In genomic region chr4:77072195-77072753, GRCh38 we compare ENCODE assay signal across 8 cellular contexts. TPM values are rescaled to one million over a fixed set of nuclear protein-coding genes. Genes with fewer than 3 reads are reported as not detected.
DNase-seq lines count a peak whose midpoint lies in the region; ATAC-seq and TF ChIP-seq lines count a peak whose summit lies in the region.

No MANE protein-coding gene starts in this region.

- H3K27ac Mint-ChIP-seq in activated naive CD4-positive, alpha-beta T cell treated with anti-CD3 and anti-CD28 coated beads, Interleukin-2, amount 50 U/mL, for 24 hours: peak overlapping the region; percentile 94

- H3K36me3 Mint-ChIP-seq in activated naive CD4-positive, alpha-beta T cell treated with anti-CD3 and anti-CD28 coated beads, Interleukin-2, amount 50 U/mL, for 24 hours: peaks cover 3% of the 10 kb centered on the region

- CTCF ChIA-PET in HEK293 (lab: Yijun Ruan, JAX): interaction anchor here (1.5 kb wide), 1 partner anchor 13 kb away, joined by 5 read pairs; no protein-coding TSS in a partner anchor

- peak overlapping the region; percentile 53 for H3K4me3 Mint-ChIP-seq in activated naive CD4-positive, alpha-beta T cell treated with anti-CD3 and anti-CD28 coated beads, Interleukin-2, amount 50 U/mL, for 24 hours

- no peaks in the 10 kb centered on the region for H3K27me3 Mint-ChIP-seq in activated naive CD4-positive, alpha-beta T cell treated with anti-CD3 and anti-CD28 coated beads, Interleukin-2, amount 50 U/mL, for 24 hours

- no peaks in the 10 kb centered on the region for H3K27me3 ChIP-seq in testis

- intact Hi-C loops in testis (cut with DNase I; ENCODE audit: low total_unique reads): no loop called here

- 43 to 45% methylated on average over 5 of the region's 5 CpGs for WGBS in testis, 2 donors

- no peak for TF ChIP-seq CTCF in AG10803 (conservative IDR thresholded peaks at IDR 0.05; ENCODE audit: low read length)
- TF ChIP-seq CTCF in HEK293 (tag by site-specific recombination; IDR thresholded peaks at IDR 0.05): no peak
- TF ChIP-seq CTCF in testis (IDR thresholded peaks at IDR 0.05): no peak

- no peaks in the 10 kb centered on the region for H3K4me1 ChIP-seq in HEK293 (ENCODE audit: control insufficient read depth, insufficient read depth, low read length)
- peaks cover 17% of the 10 kb centered on the region for H3K4me1 ChIP-seq in testis

- H3K27ac ChIP-seq in HEK293 (ENCODE audit: extremely low read depth, low read depth, low read length) (no peak overlapping the region), testis (no peak overlapping the region)

- no peaks in the 10 kb centered on the region for H3K9me3 Mint-ChIP-seq in activated naive CD4-positive, alpha-beta T cell treated with anti-CD3 and anti-CD28 coated beads, Interleukin-2, amount 50 U/mL, for 24 hours

- peaks cover 57% of the 10 kb centered on the region for H3K4me1 Mint-ChIP-seq in activated naive CD4-positive, alpha-beta T cell treated with anti-CD3 and anti-CD28 coated beads, Interleukin-2, amount 50 U/mL, for 24 hours

- ATAC-seq in HG03039 (IDR thresholded peaks at IDR 0.05; ENCODE audit: unreplicated experiment) (no peak), HG02571 (IDR thresholded peaks at IDR 0.05; ENCODE audit: unreplicated experiment) (no peak)

- H3K9me3 ChIP-seq in HEK293 (ENCODE audit: control insufficient read depth, insufficient read depth, low read depth, low read length) (no peaks in the 10 kb centered on the region), testis (no peaks in the 10 kb centered on the region)

- peak overlapping the region; percentile 88 for H3K4me3 ChIP-seq in AG10803 (ENCODE audit: low read length)
- H3K4me3 ChIP-seq in HEK293 (ENCODE audit: low read depth, low read length): no peak overlapping the region
- no peak overlapping the region for H3K4me3 ChIP-seq in testis

- H3K36me3 ChIP-seq in HEK293 (ENCODE audit: control insufficient read depth in 2 of 2, insufficient read depth in 1 of 2, low read length in 2 of 2): no peaks in the 10 kb centered on the region
- no peaks in the 10 kb centered on the region for H3K36me3 ChIP-seq in testis (ENCODE audit: low read depth, missing control alignments)

- DNase-seq in AG10803 (ENCODE audit: low read depth) (no peak), kidney tubule cell (ENCODE audit: low spot score) (peak; percentile 58), kidney glomerular epithelial cell (lab: John Stamatoyannopoulos, UW) (no peak), testis (no peak)

- POLR2A ChIA-PET in HEK293 (lab: Yijun Ruan, JAX): interaction anchor here (0.6 kb wide), 2 partner anchors 56 to 170 kb away, joined by 3 to 5 read pairs; no protein-coding TSS in a partner anchor

- TF ChIP-seq POLR2A in testis (IDR thresholded peaks at IDR 0.05): no peak

TF ChIP-seq in HEK293, 187 proteins besides CTCF, POLR2A, EP300 and RAD21 (continues in another document):
- TF ChIP-seq ZNF311 (tag by site-specific recombination; IDR thresholded peaks at IDR 0.05; ENCODE audit: borderline replicate concordance) (no peak), SETDB1 (IDR thresholded peaks at IDR 0.05; ENCODE audit: insufficient read length, low read length) (no peak), ZNF366 (tag by site-specific recombination; conservative IDR thresholded peaks at IDR 0.05) (0 out of 2 replicates have a peak, but pooled peaks have one; percentile 8), ZBTB20 (tag by site-specific recombination; IDR thresholded peaks at IDR 0.05) (no peak), FEZF1 (tag by site-specific recombination; IDR thresholded peaks at IDR 0.05) (no peak), REPIN1 (tag by site-specific recombination; IDR thresholded peaks at IDR 0.05; ENCODE audit: low read depth) (no peak), SCRT2 (tag by site-specific recombination; IDR thresholded peaks at IDR 0.05) (no peak), ZNF610 (tag by site-specific recombination; IDR thresholded peaks at IDR 0.05; ENCODE audit: borderline replicate concordance) (no peak), ZNF394 (tag by site-specific recombination; IDR thresholded peaks at IDR 0.05; ENCODE audit: borderline replicate concordance) (peak; percentile 35; the same call in 1 of the 2 replicates), ZNF423 (tag by site-specific recombination; IDR thresholded peaks at IDR 0.05) (no peak), SP2 (tag by site-specific recombination; IDR thresholded peaks at IDR 0.05) (no peak), ZNF768 (tag by site-specific recombination; IDR thresholded peaks at IDR 0.05) (no peak), ZNF202 (tag by site-specific recombination; IDR thresholded peaks at IDR 0.05; ENCODE audit: borderline replicate concordance) (no peak), ZNF292 (tag by site-specific recombination; IDR thresholded peaks at IDR 0.05; ENCODE audit: borderline replicate concordance, low read depth) (no peak), ZNF148 (tag by site-specific recombination; IDR thresholded peaks at IDR 0.05; ENCODE audit: borderline replicate concordance) (no peak), ZNF629 (tag by site-specific recombination; IDR thresholded peaks at IDR 0.05) (0 out of 2 replicates have a peak, but pooled peaks have one; percentile 35), ZNF221 (tag by site-specific recombination; IDR thresholded peaks at IDR 0.05; ENCODE audit: borderline replicate concordance) (no peak), SCRT1 (tag by site-specific recombination; IDR thresholded peaks at IDR 0.05; ENCODE audit: borderline replicate concordance) (no peak), ZXDB (tag by site-specific recombination; IDR thresholded peaks at IDR 0.05) (no peak), SP7 (tag by site-specific recombination; IDR thresholded peaks at IDR 0.05) (no peak), PRDM2 (tag by site-specific recombination; IDR thresholded peaks at IDR 0.05; ENCODE audit: borderline replicate concordance) (no peak), ZNF133 (tag by site-specific recombination; IDR thresholded peaks at IDR 0.05) (no peak), MEIS1 (CRISPR knock-in tag; IDR thresholded peaks at IDR 0.05; ENCODE audit: borderline replicate concordance) (no peak), GFI1B (tag by site-specific recombination; IDR thresholded peaks at IDR 0.05) (no peak)

RNA-seq across cellular contexts. Expression of gene CCNI, which starts 3.5 kb away (rescaled TPM):
- 100 to 1,000 TPM; 261 to 288 TPM for total RNA-seq in testis
- polyA plus RNA-seq in testis (ENCODE audit: insufficient read depth, low read depth, low replicate concordance): 259 TPM
